Comparison of ENCODE assay signal across 7 cellular contexts in genomic region chr14:60561845-60562746, GRCh38. TPM values are rescaled to one million over a fixed set of nuclear protein-coding genes. Genes with fewer than 3 reads are reported as not detected.
DNase-seq lines count a peak whose midpoint lies in the region; ATAC-seq and TF ChIP-seq lines count a peak whose summit lies in the region.

No MANE protein-coding gene starts in this region.

- peak; percentile 45 for TF ChIP-seq CTCF in liver (IDR thresholded peaks at IDR 0.05; ENCODE audit: low read depth, low read length, missing input control)
- peak in 4 of 6 experiments; percentile 11 to 40 (median 34) for TF ChIP-seq CTCF in upper lobe of left lung (IDR thresholded peaks at IDR 0.05)

- 29% methylated on average over 7 of the region's 7 CpGs for WGBS in liver
- 20 to 27% methylated on average over 7 of the region's 7 CpGs for WGBS in upper lobe of left lung, 2 donors

- no peaks in the 10 kb centered on the region for H3K4me1 ChIP-seq in liver (ENCODE audit: control insufficient read depth in 4 of 4, insufficient read depth in 4 of 4, low read length in 3 of 4)
- peaks cover 0 to 3% (median 0%) of the 10 kb centered on the region in 4 donors for H3K4me1 ChIP-seq in upper lobe of left lung

- H3K27me3 ChIP-seq in liver (ENCODE audit: control insufficient read depth in 4 of 4, insufficient read depth in 4 of 4, low read length in 3 of 4) (peaks cover 0 to 2% (median 0%) of the 10 kb centered on the region in 4 donors), upper lobe of left lung (no peaks in the 10 kb centered on the region)

- TF ChIP-seq POLR2A in upper lobe of left lung (IDR thresholded peaks at IDR 0.05), result no peak

- no peak for TF ChIP-seq EP300 in upper lobe of left lung (IDR thresholded peaks at IDR 0.05)

- TF ChIP-seq RAD21 in liver (IDR thresholded peaks at IDR 0.05), result peak; percentile 77 to 83

- no peaks in the 10 kb centered on the region for H3K9me3 ChIP-seq in liver (ENCODE audit: control insufficient read depth in 4 of 4, low read length in 3 of 4)
- H3K9me3 ChIP-seq in upper lobe of left lung, result no peaks in the 10 kb centered on the region

- no peak overlapping the region for H3K9ac ChIP-seq in liver (ENCODE audit: low read depth in 1 of 2, low read length in 2 of 2)

- DNase-seq in ELR (ENCODE audit: low read depth) (peak; percentile 77), KG1 (lab: John Stamatoyannopoulos, UW) (peak; percentile 33), OCI-M1 (lab: John Stamatoyannopoulos, UW) (peak; percentile 78), cerebellar cortex (ENCODE audit: low spot score) (peak; percentile 60), upper lobe of left lung (no peak)

- ATAC-seq in GM21529 (IDR thresholded peaks at IDR 0.05; ENCODE audit: unreplicated experiment) (peak; percentile 78), upper lobe of left lung (ENCODE audit: low FRiP score in 2 of 2) (peak in 1 of 2 donors; percentile 93)

- H3K4me3 ChIP-seq in liver (ENCODE audit: low read depth in 1 of 3, low read length in 3 of 3) (no peak overlapping the region), upper lobe of left lung (no peak overlapping the region)

- H3K36me3 ChIP-seq in liver (ENCODE audit: control insufficient read depth in 4 of 4, insufficient read depth in 3 of 4, low read depth in 1 of 4, low read length in 3 of 4), result no peaks in the 10 kb centered on the region
- no peaks in the 10 kb centered on the region for H3K36me3 ChIP-seq in upper lobe of left lung

- no peak overlapping the region for H3K27ac ChIP-seq in liver (ENCODE audit: low read depth in 1 of 2, low read length in 2 of 2)
- H3K27ac ChIP-seq in upper lobe of left lung, result no peak overlapping the region

TF ChIP-seq in liver, 16 proteins besides CTCF, POLR2A, EP300 and RAD21:
- no peak for TF ChIP-seq TAF1 (conservative IDR thresholded peaks at IDR 0.05)
- no peak for TF ChIP-seq RXRA (IDR thresholded peaks at IDR 0.05)
- TF ChIP-seq NR2F2 (IDR thresholded peaks at IDR 0.05), result no peak
- no peak for TF ChIP-seq HNF4G (IDR thresholded peaks at IDR 0.05)
- no peak for TF ChIP-seq FOXA2 (IDR thresholded peaks at IDR 0.05)
- no peak for TF ChIP-seq EGR1 (IDR thresholded peaks at IDR 0.05; ENCODE audit: low read depth in 2 of 2)
TF ChIP-seq in liver: peak in this region for 0.

RNA-seq across cellular contexts. Expression of gene SIX6, which starts 53.1 kb away (rescaled TPM):
- not detected for total RNA-seq in liver
- polyA plus RNA-seq in liver, result not detected
- not detected for total RNA-seq in upper lobe of left lung

Comparison
In these comparisons a context has a peak if more than half of its experiments do, and no peak if none do; other contexts are left out.
1. DNase-seq: peak in ELR (single experiment), KG1 (single experiment), OCI-M1 (single experiment) and cerebellar cortex (single experiment); none in upper lobe of left lung (0 of 2).